Comparison of ENCODE assay signal across 8 cellular contexts in the genomic region with DNA sequence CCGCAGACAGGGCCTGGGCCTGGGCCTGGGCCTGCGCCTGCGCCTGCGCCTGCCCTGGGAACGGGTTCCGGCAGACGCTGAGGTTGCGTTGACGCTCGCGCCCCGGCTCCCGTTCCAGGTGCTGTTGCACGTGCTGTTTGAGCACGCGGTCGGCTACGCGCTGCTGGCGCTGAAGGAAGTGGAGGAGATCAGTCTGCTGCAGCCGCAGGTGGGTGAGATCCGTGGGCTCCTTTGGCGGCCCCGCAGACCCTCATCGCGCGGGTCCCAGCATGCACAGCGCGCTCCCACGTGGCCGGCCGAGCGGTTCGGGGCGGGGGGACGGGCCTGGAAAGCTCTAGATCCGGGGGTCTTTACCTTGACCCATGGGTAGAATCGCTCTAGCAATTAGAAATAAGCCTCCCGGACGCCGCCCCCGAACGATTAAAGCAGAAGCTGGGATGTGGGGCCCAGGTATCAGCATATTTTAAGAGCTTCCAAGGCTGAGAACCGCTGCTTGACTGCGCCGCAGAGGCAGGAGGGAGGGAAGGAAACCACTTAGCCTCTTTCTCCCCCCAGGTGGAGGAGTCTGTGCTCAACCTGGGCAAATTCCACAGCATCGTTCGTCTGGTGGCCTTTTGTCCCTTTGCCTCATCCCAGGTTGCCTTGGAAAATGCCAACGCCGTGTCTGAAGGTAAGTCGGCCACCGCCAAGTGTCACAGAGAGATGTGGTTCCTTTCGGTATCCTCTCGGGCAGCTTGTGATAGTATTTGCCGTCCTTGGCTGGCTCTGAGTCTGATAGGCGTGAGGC. TPM values are rescaled to one million over a fixed set of nuclear protein-coding genes. Genes with fewer than 3 reads are reported as not detected.
DNase-seq lines count a peak whose midpoint lies in the region; ATAC-seq and TF ChIP-seq lines count a peak whose summit lies in the region.

No MANE protein-coding gene starts in this region.

- H3K4me3 ChIP-seq in epithelial cell of proximal tubule (ENCODE audit: low read depth, low read length) (peak overlapping the region; percentile 64), muscle layer of colon (ENCODE audit: low read depth in 1 of 2, low read length in 2 of 2) (peak overlapping the region; percentile 79 to 89), tibial artery (peak overlapping the region; percentile 66 to 84)

- H3K4me1 ChIP-seq in muscle layer of colon (ENCODE audit: insufficient read depth, low read length) (peaks cover 23% of the 10 kb centered on the region), tibial artery (peaks cover 0 to 21% (median 13%) of the 10 kb centered on the region in 4 donors)

- H3K27me3 ChIP-seq in muscle layer of colon (ENCODE audit: control insufficient read depth in 1 of 2, insufficient read depth in 2 of 2, low read length in 2 of 2) (no peaks in the 10 kb centered on the region), tibial artery (no peaks in the 10 kb centered on the region)

- DNase-seq in DMS53 (lab: John Stamatoyannopoulos, UW) (peak; percentile 89), T-helper 17 cell (no peak), epithelial cell of proximal tubule (ENCODE audit: low read depth) (no peak), tibial artery (peak; percentile 40 to 74), NCI-H1930 (lab: John Stamatoyannopoulos, UW) (no peak)

- H3K9me3 ChIP-seq in T-helper 17 cell (ENCODE audit: control insufficient read depth, low read length, poor library complexity, severe bottlenecking) (no peaks in the 10 kb centered on the region), muscle layer of colon (ENCODE audit: low read length) (no peaks in the 10 kb centered on the region), tibial artery (no peaks in the 10 kb centered on the region)

- peak overlapping the region; percentile 91 for H3K27ac Mint-ChIP-seq in T-helper 17 cell

- H3K36me3 ChIP-seq in muscle layer of colon (ENCODE audit: insufficient read depth, low read length) (peaks cover 41% of the 10 kb centered on the region), tibial artery (peaks cover 36 to 45% (median 39%) of the 10 kb centered on the region in 3 donors)

- no peak for TF ChIP-seq CTCF in epithelial cell of proximal tubule (conservative IDR thresholded peaks at IDR 0.05; ENCODE audit: low read depth, low read length)
- no peak for TF ChIP-seq CTCF in tibial artery (IDR thresholded peaks at IDR 0.05)

- H3K9ac ChIP-seq in muscle layer of colon (ENCODE audit: low read length): peak overlapping the region; percentile 88

- no peaks in the 10 kb centered on the region for H3K36me3 Mint-ChIP-seq in T-helper 17 cell (ENCODE audit: low read depth)

- H3K4me1 Mint-ChIP-seq in T-helper 17 cell: peaks cover 20% of the 10 kb centered on the region

- intact Hi-C loops in tibial artery (cut with DNase I; ENCODE audit: low total_unique reads): loop anchor here (2.0 to 10.0 kb wide), 4 partner anchors 40 to 1186 kb away; partner anchors contain the start of genes EBF4, NSFL1C and SNRPB

- no peaks in the 10 kb centered on the region for H3K27me3 Mint-ChIP-seq in T-helper 17 cell

- peak overlapping the region; percentile 91 for H3K4me3 Mint-ChIP-seq in T-helper 17 cell

- H3K27ac ChIP-seq in muscle layer of colon (ENCODE audit: low read depth, low read length) (peak overlapping the region; percentile 98), tibial artery (peak overlapping the region; percentile 82 to 89)

- ATAC-seq in GM19455 (IDR thresholded peaks at IDR 0.05; ENCODE audit: unreplicated experiment): peak; percentile 40
- peak; percentile 20 for ATAC-seq in HG03469 (IDR thresholded peaks at IDR 0.05; ENCODE audit: unreplicated experiment)
- peak; percentile 60 for ATAC-seq in T-helper 17 cell

RNA-seq across cellular contexts. Expression of gene NOP56, which starts 0.5 kb away (rescaled TPM):
- 100 to 1,000 TPM; 254 to 274 TPM for total RNA-seq in T-helper 17 cell
- 172 and 318 TPM in 2 replicates for total RNA-seq in epithelial cell of proximal tubule

RNA-seq across cellular contexts. Expression of gene IDH3B, which starts 11.1 kb away (rescaled TPM):
- total RNA-seq in T-helper 17 cell (100 to 1,000 TPM; 112 to 135 TPM), epithelial cell of proximal tubule (99.3 and 123 TPM in 2 replicates)

RNA-seq across cellular contexts. Expression of gene EBF4, which starts 39.7 kb away (rescaled TPM):
- total RNA-seq in T-helper 17 cell (1 to 10 TPM; 2.0 to 2.3 TPM), epithelial cell of proximal tubule (0.36 and 2.5 TPM in 2 replicates)

Comparison
In these comparisons a context has a peak if more than half of its experiments do, and no peak if none do; other contexts are left out.
1. DNase-seq: peak in DMS53 (single experiment) and tibial artery (2 of 2); none in T-helper 17 cell (0 of 3), epithelial cell of proximal tubule (single experiment) and NCI-H1930 (0 of 2).
2. Peak in every context shown above with its lines, with median percentiles within 50 percentile points of each other: ATAC-seq and H3K4me3 ChIP-seq.